Comparison of ENCODE assay signal across 24 cellular contexts in genomic region chr19:1822210-1822609, GRCh38. TPM values are rescaled to one million over a fixed set of nuclear protein-coding genes. Genes with fewer than 3 reads are reported as not detected.
A peak's percentile ranks its signal among the peaks of the same experiment; 100 is the strongest.
DNase-seq lines count a peak whose midpoint lies in the region; ATAC-seq, FAIRE-seq and TF ChIP-seq lines count a peak whose summit lies in the region.
"Had no signal": no experiment of that assay in that cellular context is flagged by ENCODE, and none has a peak within 500 bp of the region (broad histone marks: within the 10 kb centered on the region; RNA-seq: fewer than 3 reads in every experiment).

No MANE protein-coding gene starts in this region.

- H3K27ac Mint-ChIP-seq in activated naive CD4-positive, alpha-beta T cell treated with anti-CD3 and anti-CD28 coated beads, Interleukin-2, amount 50 U/mL, for 24 hours: peak overlapping the region; percentile 12
- no peak overlapping the region for H3K27ac Mint-ChIP-seq in activated naive CD4-positive, alpha-beta T cell treated with anti-CD3 and anti-CD28 coated beads, Interleukin-2, amount 50 U/mL, for 72 hours
- H3K27ac Mint-ChIP-seq: CD4-positive, CD25-positive, alpha-beta regulatory T cell had no signal

- no TSS peak for BruUV-seq in GM12878 (replicated peaks; lab: Mats Ljungman, UMichigan)

- no peak overlapping the region for H3K9ac ChIP-seq in GM12878 (ENCODE audit: control insufficient read depth, insufficient read depth, low read length)

- CTCF ChIA-PET in GM12878 (lab: Yijun Ruan, JAX): no interaction called here

- H3K36me3 Mint-ChIP-seq in activated naive CD4-positive, alpha-beta T cell treated with anti-CD3 and anti-CD28 coated beads, Interleukin-2, amount 50 U/mL, for 24 hours: peaks cover 4% of the 10 kb centered on the region
- H3K36me3 Mint-ChIP-seq in activated naive CD4-positive, alpha-beta T cell treated with anti-CD3 and anti-CD28 coated beads, Interleukin-2, amount 50 U/mL, for 72 hours: peaks cover 4 to 5% of the 10 kb centered on the region in 2 donors

- in situ Hi-C loops in GM12878 (cut with MboI): no loop called here

- no peaks in the 10 kb centered on the region for H4K20me1 ChIP-seq in GM12878 (ENCODE audit: control insufficient read depth, insufficient read depth)

- H3K36me3 ChIP-seq in GM12878 (ENCODE audit: control insufficient read depth in 2 of 2, insufficient read depth in 2 of 2, low read length in 1 of 2) (peaks cover 6 to 27% of the 10 kb centered on the region in 2 experiments; a peak in 3 of 4 replicates), spleen (peaks cover 10 to 100% (median 91%) of the 10 kb centered on the region in 6 donors)

- TF ChIP-seq EP300 in GM12878 (IDR thresholded peaks at IDR 0.05; ENCODE audit: borderline replicate concordance in 1 of 2, control insufficient read depth in 1 of 2, low read depth in 2 of 2, low read length in 2 of 2): no peak

- no peak overlapping the region for H3K27ac ChIP-seq in GM12878 (ENCODE audit: control insufficient read depth, insufficient read depth)
- H3K27ac ChIP-seq in spleen: no peak overlapping the region
- H3K27ac ChIP-seq: HL-60 had no signal

- no peaks in the 10 kb centered on the region for H3K4me1 ChIP-seq in GM12878 (ENCODE audit: control insufficient read depth, insufficient read depth, low read length)
- peaks cover 0 to 55% (median 29%) of the 10 kb centered on the region in 6 donors for H3K4me1 ChIP-seq in spleen

- no peak overlapping the region for H3K4me2 ChIP-seq in GM12878 (ENCODE audit: control insufficient read depth, insufficient read depth)

- H3K4me3 ChIP-seq in GM12878: no peak overlapping the region
- peak overlapping the region in 1 of 8 donors; percentile 4 for H3K4me3 ChIP-seq in spleen

- RAD21 ChIA-PET in GM12878 (lab: Charles Lee; ENCODE audit: unreplicated experiment): no interaction called here

- intact Hi-C loops in GM12878 (cut with micrococcal nuclease; ENCODE audit: unreplicated experiment): no loop called here
- intact Hi-C loops in spleen (cut with DNase I; ENCODE audit: low total_unique reads): no loop called here

- POLR2A ChIA-PET in GM12878 (lab: Charles Lee): no interaction called here

- no peaks in the 10 kb centered on the region for H3K9me3 Mint-ChIP-seq in activated naive CD4-positive, alpha-beta T cell treated with anti-CD3 and anti-CD28 coated beads, Interleukin-2, amount 50 U/mL, for 24 hours
- no peaks in the 10 kb centered on the region for H3K9me3 Mint-ChIP-seq in activated naive CD4-positive, alpha-beta T cell treated with anti-CD3 and anti-CD28 coated beads, Interleukin-2, amount 50 U/mL, for 72 hours
- H3K9me3 Mint-ChIP-seq: CD4-positive, CD25-positive, alpha-beta regulatory T cell had no signal

- no peaks in the 10 kb centered on the region for H3K9me3 ChIP-seq in GM12878 (replicated peaks; ENCODE audit: control insufficient read depth, insufficient read depth, low read length)
- H3K9me3 ChIP-seq in spleen: no peaks in the 10 kb centered on the region

- no peak for FAIRE-seq in GM12878 (lab: Jason Lieb, UNC)
- FAIRE-seq: GM12891, GM18507, H54 had no signal

- H3K27me3 ChIP-seq in GM12878 (replicated peaks in 1 of 2; ENCODE audit: control insufficient read depth in 2 of 2, insufficient read depth in 2 of 2, low read length in 1 of 2) (no peaks in the 10 kb centered on the region), spleen (replicated peaks in 1 of 7) (no peaks in the 10 kb centered on the region)

- no peak for TF ChIP-seq CTCF in GM12878 (IDR thresholded peaks at IDR 0.05 in 2 of 3, conservative IDR thresholded peaks at IDR 0.05 in 1 of 3; ENCODE audit: control insufficient read depth in 2 of 3, extremely low read depth in 1 of 3, insufficient read depth in 1 of 3, low read depth in 3 of 3, low read length in 3 of 3)
- no peak for TF ChIP-seq CTCF in spleen (IDR thresholded peaks at IDR 0.05 in 8 of 11, conservative IDR thresholded peaks at IDR 0.05 in 3 of 11)

- no peaks in the 10 kb centered on the region; the same call in 1 of the 2 replicates for H3K79me2 ChIP-seq in GM12878 (ENCODE audit: control insufficient read depth, insufficient read depth, low read length)

- TF ChIP-seq RAD21 in GM12878 (IDR thresholded peaks at IDR 0.05; ENCODE audit: insufficient read depth, low read depth, low read length): no peak

- H3K4me3 Mint-ChIP-seq in activated naive CD4-positive, alpha-beta T cell treated with anti-CD3 and anti-CD28 coated beads, Interleukin-2, amount 50 U/mL, for 24 hours: no peak overlapping the region

- H2AFZ ChIP-seq in GM12878 (ENCODE audit: control insufficient read depth, low read depth, low read length): no peak overlapping the region

- H3K27me3 Mint-ChIP-seq in activated naive CD4-positive, alpha-beta T cell treated with anti-CD3 and anti-CD28 coated beads, Interleukin-2, amount 50 U/mL, for 24 hours: no peaks in the 10 kb centered on the region
- H3K27me3 Mint-ChIP-seq: CD4-positive, CD25-positive, alpha-beta regulatory T cell had no signal

- H3K4me1 Mint-ChIP-seq in activated naive CD4-positive, alpha-beta T cell treated with anti-CD3 and anti-CD28 coated beads, Interleukin-2, amount 50 U/mL, for 24 hours: peaks cover 3% of the 10 kb centered on the region

- no peak for DNase-seq in activated naive CD4-positive, alpha-beta T cell treated with anti-CD3 and anti-CD28 coated beads, Interleukin-2, amount 50 U/mL, for 72 hours (ENCODE audit: low spot score in 2 of 2)
- DNase-seq in NCI-H2171 (lab: John Stamatoyannopoulos, UW) (peak; percentile 43), GM12878 (ENCODE audit: low read depth, low spot score) (no peak), spleen (peak; percentile 61), GDM1 (lab: John Stamatoyannopoulos, UW) (no peak)
- DNase-seq: 8988T; CD4-positive, CD25-positive, alpha-beta regulatory T cell; COR-L47; DMS153; IMR-90; Karpas-422; NCI-H1417 treated with DMSO at 0.1 percent for 48 hours; NCI-H2029; NCI-H774; OCI-M1; SIG-M5 had no signal

- SMC1A ChIA-PET in GM12878 (lab: Charles Lee; ENCODE audit: uncharacterized antibody, unreplicated experiment): no interaction called here

- ATAC-seq in activated naive CD4-positive, alpha-beta T cell treated with anti-CD3 and anti-CD28 coated beads, Interleukin-2, amount 50 U/mL, for 72 hours: no peak
- ATAC-seq in GM12878: no peak
- ATAC-seq in HG03354 (IDR thresholded peaks at IDR 0.05; ENCODE audit: poor library complexity, severe bottlenecking, unreplicated experiment): no peak
- no peak for ATAC-seq in GM21526 (IDR thresholded peaks at IDR 0.05; ENCODE audit: low FRiP score, unreplicated experiment)
- ATAC-seq: SK-N-SH treated with all-trans-retinoic acid at 6 μM for 48 hours had no signal

- 0 out of 2 replicates have a peak, but pooled peaks have one; percentile 18 for TF ChIP-seq POLR2A in GM12878 (IDR thresholded peaks at IDR 0.05; ENCODE audit: low read depth, low read length)
- no peak for TF ChIP-seq POLR2A in spleen (IDR thresholded peaks at IDR 0.05)

- 91% methylated on average over 19 of the region's 19 CpGs for WGBS in GM12878 (ENCODE audit: insufficient coverage, insufficient replicate concordance, low lambda C conversion rate, missing lambda C conversion rate)
- 67 to 90% (median 85%) methylated on average over 13 to 19 of the region's 19 CpGs for WGBS in spleen, 5 donors

RNA-seq across cellular contexts. Expression of gene ATP8B3, which starts 10.1 kb away (rescaled TPM):
- total RNA-seq in activated naive CD4-positive, alpha-beta T cell treated with anti-CD3 and anti-CD28 coated beads, Interleukin-2, amount 50 U/mL, for 72 hours: 10 to 100 TPM; 11.7 to 28.7 TPM
- 3.1 and 4.2 TPM in 2 replicates for total RNA-seq in GM12878 (2013; cell fraction: nucleolus; rRNA removed)
- total RNA-seq in GM12878 (2014; rRNA removed) (0.38 and 0.51 TPM in 2 replicates), GM12878 (2014; rRNA removed; fragmentation: Illumina TruSeq; extraction: Trizol) (0.36 and 0.74 TPM in 2 replicates), GM12878 (2021) (1.0 and 1.7 TPM in 2 replicates), spleen (10 to 100 TPM in 1 of 7 donors, 1 to 10 TPM in 6; 5.4 to 10.1 (median 7.3) TPM)
- polyA plus RNA-seq in GM12878 (2011; ENCODE audit: low read depth): 1.3 TPM
- polyA plus RNA-seq in GM12878 (2011; rRNA removed) (0.86 and 1.6 TPM in 2 replicates), GM12878 (2014; fragmentation: Illumina TruSeq; extraction: Trizol) (0.43 and 0.48 TPM in 2 replicates), GM12878 (2014; fragmentation: Nextera tagmentation; extraction: Ambion mirVana) (under 1 TPM; 0.13 to 0.34 TPM), GM12878 (2014; rRNA removed) (0.76 and 1.3 TPM in 2 replicates), GM12878 (2016; fragmentation: Nextera tagmentation; extraction: Ambion mirVana) (1 to 10 TPM in 1 of 2 experiments, under 1 TPM in 1; 0.54 to 1.0 TPM), spleen (1 to 10 TPM; 1.9 to 3.9 (median 2.3) TPM)
- 2.6 TPM in 2 replicates for polyA plus RNA-seq in GM12878 (2011; cell fraction: cytosol; rRNA removed)
- polyA plus RNA-seq in GM12878 (2011; cell fraction: nucleus; rRNA removed): 6.1 and 6.5 TPM in 2 replicates
- polyA plus RNA-seq in GM12878 (2012): 1.8 and 2.5 TPM in 2 replicates
- 1.9 and 2.3 TPM in 2 replicates for polyA minus RNA-seq in GM12878 (2011; rRNA and poly(A)+ RNA removed)
- 0.73 and 2.3 TPM in 2 replicates for polyA minus RNA-seq in GM12878 (2011; cell fraction: cytosol; rRNA and poly(A)+ RNA removed)
- polyA minus RNA-seq in GM12878 (2011; cell fraction: nucleus; rRNA and poly(A)+ RNA removed): 0.73 and 1.1 TPM in 2 replicates

RNA-seq across cellular contexts. Expression of gene REXO1, which starts 26.1 kb away (rescaled TPM):
- total RNA-seq in activated naive CD4-positive, alpha-beta T cell treated with anti-CD3 and anti-CD28 coated beads, Interleukin-2, amount 50 U/mL, for 72 hours: 10 to 100 TPM; 35.5 to 44.5 TPM
- total RNA-seq in GM12878 (2013; cell fraction: nucleolus; rRNA removed): 47.1 and 50.6 TPM in 2 replicates
- total RNA-seq in GM12878 (2014; rRNA removed) (5.2 and 11.7 TPM in 2 replicates), GM12878 (2014; rRNA removed; fragmentation: Illumina TruSeq; extraction: Trizol) (6.4 and 8.5 TPM in 2 replicates), GM12878 (2021) (38.1 and 45.2 TPM in 2 replicates), spleen (10 to 100 TPM; 35.7 to 88.1 (median 59.2) TPM)
- 8.9 TPM for polyA plus RNA-seq in GM12878 (2011; ENCODE audit: low read depth)
- polyA plus RNA-seq in GM12878 (2011; rRNA removed) (2.7 and 9.5 TPM in 2 replicates), GM12878 (2014; fragmentation: Illumina TruSeq; extraction: Trizol) (4.0 and 8.2 TPM in 2 replicates), GM12878 (2014; fragmentation: Nextera tagmentation; extraction: Ambion mirVana) (under 1 TPM; 0.03 to 0.64 TPM), GM12878 (2014; rRNA removed) (31.3 and 38.2 TPM in 2 replicates), GM12878 (2016; fragmentation: Nextera tagmentation; extraction: Ambion mirVana) (1 to 10 TPM; 3.7 to 8.4 TPM), spleen (10 to 100 TPM; 13.4 to 52.3 (median 27.4) TPM)
- 16.1 and 17.2 TPM in 2 replicates for polyA plus RNA-seq in GM12878 (2011; cell fraction: cytosol; rRNA removed)
- 52.3 and 81.1 TPM in 2 replicates for polyA plus RNA-seq in GM12878 (2011; cell fraction: nucleus; rRNA removed)
- polyA plus RNA-seq in GM12878 (2012): 23.8 and 34.3 TPM in 2 replicates
- 9.6 and 10.0 TPM in 2 replicates for polyA minus RNA-seq in GM12878 (2011; rRNA and poly(A)+ RNA removed)
- polyA minus RNA-seq in GM12878 (2011; cell fraction: cytosol; rRNA and poly(A)+ RNA removed): 10.0 and 14.4 TPM in 2 replicates
- 7.4 and 15.0 TPM in 2 replicates for polyA minus RNA-seq in GM12878 (2011; cell fraction: nucleus; rRNA and poly(A)+ RNA removed)

RNA-seq across cellular contexts. Expression of gene KLF16, which starts 41.2 kb away (rescaled TPM):
- total RNA-seq in activated naive CD4-positive, alpha-beta T cell treated with anti-CD3 and anti-CD28 coated beads, Interleukin-2, amount 50 U/mL, for 72 hours: 10 to 100 TPM; 20.5 to 22.6 TPM
- 4.1 and 5.1 TPM in 2 replicates for total RNA-seq in GM12878 (2013; cell fraction: nucleolus; rRNA removed)
- total RNA-seq in GM12878 (2014; rRNA removed) (5.4 and 6.2 TPM in 2 replicates), GM12878 (2014; rRNA removed; fragmentation: Illumina TruSeq; extraction: Trizol) (2.2 and 2.6 TPM in 2 replicates), GM12878 (2021) (37.6 and 41.2 TPM in 2 replicates), spleen (10 to 100 TPM; 12.9 to 39.0 (median 29.5) TPM)
- 2.1 TPM for polyA plus RNA-seq in GM12878 (2011; ENCODE audit: low read depth)
- polyA plus RNA-seq in GM12878 (2011; rRNA removed) (0.89 and 1.6 TPM in 2 replicates), GM12878 (2014; fragmentation: Illumina TruSeq; extraction: Trizol) (0.57 and 2.6 TPM in 2 replicates), GM12878 (2014; fragmentation: Nextera tagmentation; extraction: Ambion mirVana) (under 1 TPM; 0.03 to 0.24 TPM), GM12878 (2014; rRNA removed) (13.4 and 13.7 TPM in 2 replicates), GM12878 (2016; fragmentation: Nextera tagmentation; extraction: Ambion mirVana) (1 to 10 TPM; 2.1 to 2.5 TPM), spleen (10 to 100 TPM in 1 of 3 donors, 1 to 10 TPM in 2; 7.1 to 19.5 (median 8.1) TPM)
- polyA plus RNA-seq in GM12878 (2011; cell fraction: cytosol; rRNA removed): 4.1 and 7.5 TPM in 2 replicates
- 11.3 and 26.9 TPM in 2 replicates for polyA plus RNA-seq in GM12878 (2011; cell fraction: nucleus; rRNA removed)
- 9.1 and 13.8 TPM in 2 replicates for polyA plus RNA-seq in GM12878 (2012)
- polyA minus RNA-seq in GM12878 (2011; rRNA and poly(A)+ RNA removed): 0.59 and 1.9 TPM in 2 replicates
- 4.9 and 7.4 TPM in 2 replicates for polyA minus RNA-seq in GM12878 (2011; cell fraction: cytosol; rRNA and poly(A)+ RNA removed)
- 1.5 and 6.3 TPM in 2 replicates for polyA minus RNA-seq in GM12878 (2011; cell fraction: nucleus; rRNA and poly(A)+ RNA removed)

Comparison
In these comparisons a context has a peak if more than half of its experiments do, and no peak if none do; other contexts are left out.
1. DNase-seq: peak in NCI-H2171 (single experiment) and spleen (single experiment); none in activated naive CD4-positive, alpha-beta T cell treated with anti-CD3 and anti-CD28 coated beads, Interleukin-2, amount 50 U/mL, for 72 hours (0 of 2), GM12878 (single experiment) and GDM1 (single experiment).